ENCODE assay signal across 26 cellular contexts in genomic region chr4:6804082-6804752, GRCh38.
"Had no signal": no experiment of that assay in that cellular context is flagged by ENCODE, and none has a peak within 500 bp of the region (broad histone marks: within the 10 kb centered on the region; RNA-seq: fewer than 3 reads in every experiment).

No MANE protein-coding gene starts in this region.

- H3K27me3 Mint-ChIP-seq: dendritic cell treated with granulocyte-macrophage colony-stimulating factor and Interleukin-4, amounts not matched to agents 40 ng/mL and 50 ng/mL, for 4 days; effector memory CD8-positive, alpha-beta T cell; naive thymus-derived CD8-positive, alpha-beta T cell; stimulated activated memory B cell treated with anti-CD40 and anti-IgM and Interleukin-4, amounts not matched to agents 10 μg/mL and 1 μg/mL and 100 μg/mL, for 72 hours; stimulated activated naive CD8-positive, alpha-beta T cell treated with anti-CD3 and anti-CD28 coated beads, Interleukin-15, Interleukin-2, amounts not matched to agents 100 ng/mL and 50 ng/mL, for 24 hours had no signal

- H3K4me3 ChIP-seq: cardiac muscle cell, esophagus muscularis mucosa, heart left ventricle, left lung, lower lobe of right lung, pancreas, prostate gland, right lobe of liver, spleen, tibial artery had no signal

- H3K36me3 ChIP-seq: cardiac muscle cell, heart left ventricle, left lung, lower lobe of right lung, pancreas, prostate gland, right lobe of liver, spleen, tibial artery had no signal

- FAIRE-seq: islet of Langerhans, pancreas had no signal

- H3K9me3 Mint-ChIP-seq: dendritic cell treated with granulocyte-macrophage colony-stimulating factor and Interleukin-4, amounts not matched to agents 40 ng/mL and 50 ng/mL, for 4 days; effector memory CD8-positive, alpha-beta T cell; naive thymus-derived CD8-positive, alpha-beta T cell; neural crest cell; stimulated activated memory B cell treated with anti-CD40 and anti-IgM and Interleukin-4, amounts not matched to agents 10 μg/mL and 1 μg/mL and 100 μg/mL, for 72 hours; stimulated activated naive CD8-positive, alpha-beta T cell treated with anti-CD3 and anti-CD28 coated beads, Interleukin-15, Interleukin-2, amounts not matched to agents 100 ng/mL and 50 ng/mL, for 24 hours had no signal

- ATAC-seq: effector memory CD8-positive, alpha-beta T cell; heart left ventricle; left lung; lower lobe of right lung; naive thymus-derived CD8-positive, alpha-beta T cell; stimulated activated memory B cell treated with anti-CD40 and anti-IgM and Interleukin-4, amounts not matched to agents 10 μg/mL and 1 μg/mL and 100 μg/mL, for 72 hours had no signal

- H3K27me3 ChIP-seq: cardiac muscle cell, esophagus muscularis mucosa, heart left ventricle, left lung, pancreas, right lobe of liver, spleen, tibial artery had no signal

- H3K4me1 ChIP-seq: prostate gland had no signal

- H3K9me3 ChIP-seq: esophagus muscularis mucosa, heart left ventricle, left lung, lower lobe of right lung, pancreas, prostate gland, right lobe of liver, spleen, tibial artery had no signal

- H3K27ac ChIP-seq: cardiac muscle cell, epithelial cell of prostate, esophagus muscularis mucosa, heart left ventricle, left lung, lower lobe of right lung, pancreas, prostate gland, right lobe of liver, spleen, tibial artery had no signal

- H3K4me3 Mint-ChIP-seq: dendritic cell treated with granulocyte-macrophage colony-stimulating factor and Interleukin-4, amounts not matched to agents 40 ng/mL and 50 ng/mL, for 4 days; effector memory CD8-positive, alpha-beta T cell; naive thymus-derived CD8-positive, alpha-beta T cell; neural crest cell; stimulated activated memory B cell treated with anti-CD40 and anti-IgM and Interleukin-4, amounts not matched to agents 10 μg/mL and 1 μg/mL and 100 μg/mL, for 72 hours; stimulated activated naive CD8-positive, alpha-beta T cell treated with anti-CD3 and anti-CD28 coated beads, Interleukin-15, Interleukin-2, amounts not matched to agents 100 ng/mL and 50 ng/mL, for 24 hours had no signal

- DNase-seq: effector memory CD8-positive, alpha-beta T cell; heart left ventricle; hypothalamus; kidney glomerular epithelial cell; left lung; lower lobe of right lung; mesendoderm; naive thymus-derived CD8-positive, alpha-beta T cell; nucleus accumbens; pancreas; retina; right lobe of liver; spleen; stimulated activated CD4-positive, alpha-beta T cell treated with anti-CD3 and anti-CD28 coated beads, Interleukin-15, amount 100 ng/mL, for 24 hours; stimulated activated CD4-positive, alpha-beta T cell treated with anti-CD3 and anti-CD28 coated beads, Interleukin-1b, Interleukin-23, amount 100 ng/mL, for 48 hours; stimulated activated CD4-positive, alpha-beta T cell treated with anti-CD3 and anti-CD28 coated beads, Interleukin-4, amount 100 ng/mL, for 24 hours; tibial artery had no signal

- H3K27ac Mint-ChIP-seq: dendritic cell treated with granulocyte-macrophage colony-stimulating factor and Interleukin-4, amounts not matched to agents 40 ng/mL and 50 ng/mL, for 4 days; naive thymus-derived CD8-positive, alpha-beta T cell; stimulated activated memory B cell treated with anti-CD40 and anti-IgM and Interleukin-4, amounts not matched to agents 10 μg/mL and 1 μg/mL and 100 μg/mL, for 72 hours; stimulated activated naive CD8-positive, alpha-beta T cell treated with anti-CD3 and anti-CD28 coated beads, Interleukin-15, Interleukin-2, amounts not matched to agents 100 ng/mL and 50 ng/mL, for 24 hours had no signal
